1 cellular context compared by ENCODE assay signal in genomic region chr1:42171679-42172266, GRCh38.
TF ChIP-seq lines count a peak whose summit lies in the region.

No MANE protein-coding gene starts in this region.

TF ChIP-seq in H1, 55 proteins besides CTCF, POLR2A, EP300 and RAD21:
- TF ChIP-seq SP1 (IDR thresholded peaks at IDR 0.05; ENCODE audit: low read depth, low read length) (no peak), SIX5 (IDR thresholded peaks at IDR 0.05; ENCODE audit: low read depth, low read length) (no peak), KDM5A (IDR thresholded peaks at IDR 0.05; ENCODE audit: low read length) (no peak), CHD2 (IDR thresholded peaks at IDR 0.05; ENCODE audit: low read length) (no peak)
